Comparison of ENCODE assay signal across 9 cellular contexts in genomic region chr14:31204593-31205534, GRCh38. TPM values are rescaled to one million over a fixed set of nuclear protein-coding genes. Genes with fewer than 3 reads are reported as not detected.
DNase-seq lines count a peak whose midpoint lies in the region; ATAC-seq, FAIRE-seq and TF ChIP-seq lines count a peak whose summit lies in the region.
"Had no signal": no experiment of that assay in that cellular context is flagged by ENCODE, and none has a peak within 500 bp of the region (broad histone marks: within the 10 kb centered on the region; RNA-seq: fewer than 3 reads in every experiment).

No MANE protein-coding gene starts in this region.

- no peak for TF ChIP-seq POLR2A in suprapubic skin (IDR thresholded peaks at IDR 0.05)

- H3K27me3 ChIP-seq in keratinocyte (ENCODE audit: control insufficient read depth, extremely low read depth, insufficient read depth, low read length) (no peaks in the 10 kb centered on the region), suprapubic skin (no peaks in the 10 kb centered on the region)

- H3K27ac ChIP-seq in keratinocyte (ENCODE audit: control insufficient read depth, insufficient read depth, low read length) = peak overlapping the region; percentile 94
- H3K27ac ChIP-seq in suprapubic skin = no peak overlapping the region

- H3K79me2 ChIP-seq in keratinocyte (ENCODE audit: control insufficient read depth, insufficient read depth, low read length) = peaks cover 61% of the 10 kb centered on the region

- H3K36me3 ChIP-seq in keratinocyte (ENCODE audit: control insufficient read depth in 2 of 2, extremely low read depth in 1 of 2, insufficient read depth in 2 of 2, low read length in 2 of 2) (peaks cover 1 to 11% of the 10 kb centered on the region in 2 experiments), suprapubic skin (peaks cover 19% of the 10 kb centered on the region)

- ATAC-seq in activated CD8-positive, alpha-beta memory T cell treated with anti-CD3 and anti-CD28 coated beads, Interleukin-2, amount 10 ng/mL, durations not matched to agents 7 days and 5 days = no peak
- no peak for ATAC-seq in HG03565 (IDR thresholded peaks at IDR 0.05; ENCODE audit: unreplicated experiment)

- peaks cover 10% of the 10 kb centered on the region for H4K20me1 ChIP-seq in keratinocyte (ENCODE audit: control insufficient read depth, extremely low read depth, insufficient read depth, low read length)

- H3K4me1 ChIP-seq in keratinocyte (ENCODE audit: control insufficient read depth, extremely low read depth, insufficient read depth, low read length) (peaks cover 16% of the 10 kb centered on the region), suprapubic skin (peaks cover 32% of the 10 kb centered on the region)

- no peak for DNase-seq in activated CD8-positive, alpha-beta memory T cell treated with anti-CD3 and anti-CD28 coated beads, Interleukin-2, amount 10 ng/mL, durations not matched to agents 7 days and 5 days
- DNase-seq in activated CD8-positive, alpha-beta memory T cell treated with anti-CD3 and anti-CD28 coated beads, Interleukin-2, amount 50 U/mL, for 48 hours = no peak
- DNase-seq in keratinocyte (ENCODE audit: low read depth, low spot score) (no peak), suprapubic skin (ENCODE audit: low spot score in 2 of 2) (no peak), RCC 7860 (ENCODE audit: low spot score) (no peak), GM03348 (ENCODE audit: low spot score) (no peak)
- DNase-seq: C1 segment of cervical spinal cord had no signal

- no peaks in the 10 kb centered on the region for H3K9me1 ChIP-seq in keratinocyte (ENCODE audit: control insufficient read depth, extremely low read depth, insufficient read depth, low read length)

- peaks cover 39% of the 10 kb centered on the region for H3K36me3 Mint-ChIP-seq in activated CD8-positive, alpha-beta memory T cell treated with anti-CD3 and anti-CD28 coated beads, Interleukin-2, amount 10 ng/mL, durations not matched to agents 7 days and 5 days
- peaks cover 17% of the 10 kb centered on the region for H3K36me3 Mint-ChIP-seq in activated naive CD8-positive, alpha-beta T cell

- H3K9me3 ChIP-seq in keratinocyte (ENCODE audit: control insufficient read depth, low read depth, low read length) = no peaks in the 10 kb centered on the region
- no peaks in the 10 kb centered on the region for H3K9me3 ChIP-seq in suprapubic skin

- no peak for TF ChIP-seq EP300 in suprapubic skin (IDR thresholded peaks at IDR 0.05)

- no peak overlapping the region for H2AFZ ChIP-seq in keratinocyte (ENCODE audit: control insufficient read depth, low read length)

- 25% methylated on average over 3 of the region's 3 CpGs for WGBS in suprapubic skin

- peak overlapping the region; percentile 97 for H3K9ac ChIP-seq in keratinocyte (ENCODE audit: control insufficient read depth, extremely low read depth, insufficient read depth, low read length)

- H3K4me2 ChIP-seq in keratinocyte (ENCODE audit: control insufficient read depth, extremely low read depth, insufficient read depth, low read depth, low read length) = peak overlapping the region; percentile 99

- FAIRE-seq in keratinocyte (lab: Jason Lieb, UNC) (no peak), RCC 7860 (lab: Jason Lieb, UNC) (no peak)

- H3K4me3 ChIP-seq in keratinocyte (ENCODE audit: control insufficient read depth in 2 of 3, extremely low read depth in 1 of 3, insufficient read depth in 2 of 3, low read depth in 1 of 3, low read length in 3 of 3) = peak overlapping the region; percentile 75 to 90 (median 88)
- H3K4me3 ChIP-seq in suprapubic skin = peak overlapping the region; percentile 78

- no peak for TF ChIP-seq CTCF in keratinocyte (optimal IDR thresholded peaks at IDR 0.05 in 1 of 3, IDR thresholded peaks at IDR 0.05 in 1 of 3, conservative IDR thresholded peaks at IDR 0.05 in 1 of 3; ENCODE audit: extremely low read depth in 1 of 3, insufficient read depth in 2 of 3, low read length in 3 of 3)
- TF ChIP-seq CTCF in suprapubic skin (IDR thresholded peaks at IDR 0.05) = no peak

- H3K4me3 Mint-ChIP-seq in activated CD8-positive, alpha-beta memory T cell treated with anti-CD3 and anti-CD28 coated beads, Interleukin-2, amount 10 ng/mL, durations not matched to agents 7 days and 5 days = peak overlapping the region; percentile 82
- peak overlapping the region; percentile 88 for H3K4me3 Mint-ChIP-seq in activated naive CD8-positive, alpha-beta T cell

- CTCF ChIA-PET in activated CD8-positive, alpha-beta memory T cell treated with anti-CD3 and anti-CD28 coated beads, Interleukin-2, amount 10 ng/mL, durations not matched to agents 7 days and 5 days (lab: Charles Lee) = interaction anchor here (1.5 kb wide), 1 partner anchor 216 kb away, joined by 4 read pairs; the partner anchor contains the start of gene HEATR5A

- dilution Hi-C loops in keratinocyte (cut with MboI; ENCODE audit: extremely low pct_ligation_motif_present, low sequenced_read_pairs) = no loop called here

- H3K27me3 Mint-ChIP-seq in activated CD8-positive, alpha-beta memory T cell treated with anti-CD3 and anti-CD28 coated beads, Interleukin-2, amount 10 ng/mL, durations not matched to agents 7 days and 5 days = no peaks in the 10 kb centered on the region
- no peaks in the 10 kb centered on the region for H3K27me3 Mint-ChIP-seq in activated naive CD8-positive, alpha-beta T cell

- H3K9me3 Mint-ChIP-seq in activated CD8-positive, alpha-beta memory T cell treated with anti-CD3 and anti-CD28 coated beads, Interleukin-2, amount 10 ng/mL, durations not matched to agents 7 days and 5 days (ENCODE audit: low read depth) = no peaks in the 10 kb centered on the region
- H3K9me3 Mint-ChIP-seq in activated naive CD8-positive, alpha-beta T cell (ENCODE audit: low read depth) = no peaks in the 10 kb centered on the region

- peaks cover 44% of the 10 kb centered on the region for H3K4me1 Mint-ChIP-seq in activated CD8-positive, alpha-beta memory T cell treated with anti-CD3 and anti-CD28 coated beads, Interleukin-2, amount 10 ng/mL, durations not matched to agents 7 days and 5 days
- peaks cover 62% of the 10 kb centered on the region for H3K4me1 Mint-ChIP-seq in activated naive CD8-positive, alpha-beta T cell (ENCODE audit: low read depth)

- peak overlapping the region; percentile 84 for H3K27ac Mint-ChIP-seq in activated CD8-positive, alpha-beta memory T cell treated with anti-CD3 and anti-CD28 coated beads, Interleukin-2, amount 10 ng/mL, durations not matched to agents 7 days and 5 days
- H3K27ac Mint-ChIP-seq in activated naive CD8-positive, alpha-beta T cell = peak overlapping the region; percentile 4

RNA-seq across cellular contexts. Expression of gene HECTD1, which starts 2.7 kb away (rescaled TPM):
- 100 to 1,000 TPM in 1 of 2 experiments, 10 to 100 TPM in 1; 91.0 to 105 TPM for total RNA-seq in activated CD8-positive, alpha-beta memory T cell treated with anti-CD3 and anti-CD28 coated beads, Interleukin-2, amount 10 ng/mL, durations not matched to agents 7 days and 5 days
- 78.5 to 94.8 TPM (median 85.5 TPM) in 3 replicates for polyA plus RNA-seq in keratinocyte
- polyA plus RNA-seq in keratinocyte (2011; ENCODE audit: low read depth) = 289 TPM
- 40.9 and 59.0 TPM in 2 replicates for polyA plus RNA-seq in keratinocyte (2011; cell fraction: cytosol; rRNA removed)
- polyA plus RNA-seq in keratinocyte (2011; cell fraction: nucleus; rRNA removed) = 164 and 198 TPM in 2 replicates
- polyA plus RNA-seq in keratinocyte (2012; ENCODE audit: low replicate concordance) = 53.0 and 120 TPM in 2 replicates
- 171 to 310 TPM (median 237 TPM) in 3 replicates for polyA minus RNA-seq in keratinocyte
- polyA minus RNA-seq in keratinocyte (2011; cell fraction: cytosol; rRNA and poly(A)+ RNA removed) = 94.6 TPM
- 194 and 305 TPM in 2 replicates for polyA minus RNA-seq in keratinocyte (2011; cell fraction: nucleus; rRNA and poly(A)+ RNA removed)
- 100 to 1,000 TPM; 197 to 442 (median 271) TPM for total RNA-seq in suprapubic skin
